ENCODE assay signal across 11 cellular contexts in the genomic region with DNA sequence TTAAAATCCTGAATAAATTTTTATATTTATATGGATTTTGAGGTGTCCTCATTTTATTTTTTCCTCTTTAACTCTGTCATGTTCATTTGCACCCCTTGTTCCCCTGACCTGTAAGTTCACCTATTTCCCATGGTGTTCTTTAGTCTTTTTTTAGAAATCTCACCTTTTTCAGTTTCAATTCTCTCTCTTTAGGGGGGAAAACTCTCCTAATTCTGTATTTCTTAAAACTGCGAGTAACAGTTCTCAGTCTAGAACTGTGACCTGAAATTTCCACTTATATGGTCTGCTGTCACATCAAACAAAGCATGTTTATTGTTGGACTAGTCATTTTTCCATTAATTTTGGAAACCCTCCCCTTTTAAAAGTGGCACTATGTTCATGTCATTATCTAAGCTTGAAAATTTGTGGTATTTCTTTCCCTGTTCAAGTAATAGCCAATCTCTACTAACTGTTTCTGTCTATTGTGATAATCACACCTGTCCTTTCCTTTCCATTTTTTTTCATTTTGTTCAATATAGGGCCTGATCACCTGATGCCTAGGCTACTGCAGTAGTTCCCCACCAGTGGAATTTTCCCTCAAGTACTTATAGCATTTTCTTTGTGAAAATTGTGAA. TPM values are rescaled to one million over a fixed set of nuclear protein-coding genes. Genes with fewer than 3 reads are reported as not detected.
DNase-seq lines count a peak whose midpoint lies in the region; ATAC-seq lines count a peak whose summit lies in the region.
"Had no signal": no experiment of that assay in that cellular context is flagged by ENCODE, and none has a peak within 500 bp of the region (broad histone marks: within the 10 kb centered on the region; RNA-seq: fewer than 3 reads in every experiment).

No MANE protein-coding gene starts in this region.

- peak overlapping the region; percentile 12 to 54 for H3K4me3 Mint-ChIP-seq in activated T-cell treated with anti-CD3 and anti-CD28 coated beads, Interleukin-2, amount 50 U/mL, for 72 hours
- H3K4me3 Mint-ChIP-seq in stimulated activated naive CD8-positive, alpha-beta T cell treated with anti-CD3 and anti-CD28 coated beads, Interleukin-15, Interleukin-2, amounts not matched to agents 100 ng/mL and 50 ng/mL, for 24 hours = peak overlapping the region; percentile 38
- H3K4me3 Mint-ChIP-seq: nephron progenitor cell had no signal

- no peaks in the 10 kb centered on the region for H3K27me3 Mint-ChIP-seq in activated T-cell treated with anti-CD3 and anti-CD28 coated beads, Interleukin-2, amount 50 U/mL, for 72 hours (ENCODE audit: low read depth)
- no peaks in the 10 kb centered on the region for H3K27me3 Mint-ChIP-seq in stimulated activated naive CD8-positive, alpha-beta T cell treated with anti-CD3 and anti-CD28 coated beads, Interleukin-15, Interleukin-2, amounts not matched to agents 100 ng/mL and 50 ng/mL, for 24 hours

- no peak for ATAC-seq in activated T-cell treated with anti-CD3 and anti-CD28 coated beads, Interleukin-2, amount 50 U/mL, for 72 hours (replicated peaks in 1 of 2)
- peak; percentile 60 for ATAC-seq in GM21786 (IDR thresholded peaks at IDR 0.05; ENCODE audit: unreplicated experiment)
- peak; percentile 46 for ATAC-seq in HG03196 (IDR thresholded peaks at IDR 0.05; ENCODE audit: unreplicated experiment)
- no peak for ATAC-seq in HG03439 (IDR thresholded peaks at IDR 0.05; ENCODE audit: unreplicated experiment)
- ATAC-seq in Right ventricle myocardium superior (ENCODE audit: poor library complexity) = no peak

- peaks cover 42% of the 10 kb centered on the region for H3K4me1 Mint-ChIP-seq in activated T-cell treated with anti-CD3 and anti-CD28 coated beads, Interleukin-2, amount 50 U/mL, for 72 hours (ENCODE audit: low read depth)
- H3K4me1 Mint-ChIP-seq in stimulated activated naive CD8-positive, alpha-beta T cell treated with anti-CD3 and anti-CD28 coated beads, Interleukin-15, Interleukin-2, amounts not matched to agents 100 ng/mL and 50 ng/mL, for 24 hours (ENCODE audit: low read depth) = peaks cover 48% of the 10 kb centered on the region
- H3K4me1 Mint-ChIP-seq: nephron progenitor cell had no signal

- DNase-seq in activated T-cell treated with anti-CD3 and anti-CD28 coated beads, Interleukin-2, amount 50 U/mL, for 72 hours = no peak
- no peak for DNase-seq in activated T-cell treated with anti-CD3 and anti-CD28 coated beads for 4 hours
- DNase-seq in Right ventricle myocardium superior = no peak
- DNase-seq in MV-4-11 (lab: John Stamatoyannopoulos, UW) = no peak
- DNase-seq: activated naive CD4-positive, alpha-beta T cell; nephron progenitor cell; SHP77 had no signal

- H3K36me3 Mint-ChIP-seq in activated T-cell treated with anti-CD3 and anti-CD28 coated beads, Interleukin-2, amount 50 U/mL, for 72 hours (ENCODE audit: insufficient read depth in 2 of 2) = no peaks in the 10 kb centered on the region
- no peaks in the 10 kb centered on the region for H3K36me3 Mint-ChIP-seq in stimulated activated naive CD8-positive, alpha-beta T cell treated with anti-CD3 and anti-CD28 coated beads, Interleukin-15, Interleukin-2, amounts not matched to agents 100 ng/mL and 50 ng/mL, for 24 hours (ENCODE audit: low read depth)

- intact Hi-C loops in Right ventricle myocardium superior (cut with DNase I) = no loop called here

- peak overlapping the region; percentile 59 for H3K27ac Mint-ChIP-seq in activated T-cell treated with anti-CD3 and anti-CD28 coated beads, Interleukin-2, amount 50 U/mL, for 72 hours
- peak overlapping the region; percentile 86 for H3K27ac Mint-ChIP-seq in stimulated activated naive CD8-positive, alpha-beta T cell treated with anti-CD3 and anti-CD28 coated beads, Interleukin-15, Interleukin-2, amounts not matched to agents 100 ng/mL and 50 ng/mL, for 24 hours
- H3K27ac Mint-ChIP-seq: nephron progenitor cell had no signal

- peaks cover 0 to 2% of the 10 kb centered on the region in 2 donors for H3K9me3 Mint-ChIP-seq in activated T-cell treated with anti-CD3 and anti-CD28 coated beads, Interleukin-2, amount 50 U/mL, for 72 hours
- no peaks in the 10 kb centered on the region for H3K9me3 Mint-ChIP-seq in stimulated activated naive CD8-positive, alpha-beta T cell treated with anti-CD3 and anti-CD28 coated beads, Interleukin-15, Interleukin-2, amounts not matched to agents 100 ng/mL and 50 ng/mL, for 24 hours

RNA-seq across cellular contexts. Expression of a gene that starts 14.0 kb away (rescaled TPM):
- total RNA-seq in activated T-cell treated with anti-CD3 and anti-CD28 coated beads, Interleukin-2, amount 50 U/mL, for 72 hours = 10 to 100 TPM; 13.3 to 16.7 TPM
- 3.7 TPM for total RNA-seq in Right ventricle myocardium superior

Comparison
In these comparisons a context has a peak if more than half of its experiments do, and no peak if none do; other contexts are left out.
1. ATAC-seq: peak in GM21786 (single experiment) and HG03196 (single experiment); none in activated T-cell treated with anti-CD3 and anti-CD28 coated beads, Interleukin-2, amount 50 U/mL, for 72 hours (0 of 2), HG03439 (single experiment) and Right ventricle myocardium superior (single experiment).